In the genomic region with DNA sequence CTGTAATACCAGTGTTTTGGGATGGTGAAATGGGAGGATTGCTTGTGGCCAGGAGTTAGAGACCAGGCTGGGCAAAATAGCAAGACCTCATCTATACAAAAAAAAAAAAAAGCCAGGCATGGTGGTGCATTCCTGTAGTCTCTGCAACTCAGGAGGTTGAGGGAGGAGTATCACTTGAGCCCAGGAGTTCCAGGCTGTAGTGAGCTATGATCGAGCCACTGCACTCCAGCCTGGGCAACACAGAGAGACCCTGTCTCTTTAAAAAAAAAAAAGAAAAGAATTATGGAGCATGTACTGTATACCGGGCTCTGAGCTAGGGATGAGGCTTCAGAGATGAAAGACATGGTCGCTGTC, we compare ENCODE assay signal across 11 cellular contexts.
"Had no signal": no experiment of that assay in that cellular context is flagged by ENCODE, and none has a peak within 500 bp of the region (broad histone marks: within the 10 kb centered on the region; RNA-seq: fewer than 3 reads in every experiment).

No MANE protein-coding gene starts in this region.

- H3K9me3 ChIP-seq: HAP-1 had no signal

- H3K4me2 ChIP-seq: GM23338 had no signal

- H3K27ac ChIP-seq: GM23248 had no signal

- H3K4me1 ChIP-seq: HAP-1 had no signal

- H2AFZ ChIP-seq: GM23248, GM23338 had no signal

- H3K9ac ChIP-seq: GM23248 had no signal

- H3K4me3 ChIP-seq: GM23248, GM23338, HAP-1 had no signal

- ATAC-seq: GM23338, HCT116 had no signal

- FAIRE-seq: H1, H54 had no signal

- DNase-seq: GM23248, GOT3, H7, H9, HCEC 1CT, HFFc6 had no signal

- H3K36me3 ChIP-seq: HAP-1 had no signal
